20 cellular contexts compared by ENCODE assay signal in genomic region chr14:105150026-105150367, GRCh38. TPM values are rescaled to one million over a fixed set of nuclear protein-coding genes. Genes with fewer than 3 reads are reported as not detected.
DNase-seq lines count a peak whose midpoint lies in the region; ATAC-seq, FAIRE-seq and TF ChIP-seq lines count a peak whose summit lies in the region.
"Had no signal": no experiment of that assay in that cellular context is flagged by ENCODE, and none has a peak within 500 bp of the region (broad histone marks: within the 10 kb centered on the region; RNA-seq: fewer than 3 reads in every experiment).

No MANE protein-coding gene starts in this region.

- WGBS in small intestine, 3 donors = 79 to 88% (median 88%) methylated on average over 2 to 4 of the region's 4 CpGs

- H3K4me1 ChIP-seq in BLaER1 (peaks cover 60% of the 10 kb centered on the region), small intestine (ENCODE audit: control insufficient read depth in 2 of 2, insufficient read depth in 1 of 2, low read depth in 1 of 2, low read length in 1 of 2) (no peaks in the 10 kb centered on the region), BE2C (no peaks in the 10 kb centered on the region)
- H3K4me1 ChIP-seq: HAP-1 had no signal

- no peak for TF ChIP-seq CTCF in nephron progenitor cell (IDR thresholded peaks at IDR 0.05)
- TF ChIP-seq CTCF in BE2C (IDR thresholded peaks at IDR 0.05; ENCODE audit: low read depth, low read length) = no peak

- no peak overlapping the region for H3K27ac Mint-ChIP-seq in nephron progenitor cell
- H3K27ac Mint-ChIP-seq: CD14-positive monocyte; CD4-positive, alpha-beta T cell; CD8-positive, alpha-beta memory T cell; GM23338; HFFc6 had no signal

- H3K27me3 ChIP-seq in BLaER1 (no peaks in the 10 kb centered on the region), H7 (ENCODE audit: control insufficient read depth, insufficient read depth, low read length) (no peaks in the 10 kb centered on the region), small intestine (ENCODE audit: control insufficient read depth in 2 of 2, insufficient read depth in 2 of 2, low read length in 2 of 2) (no peaks in the 10 kb centered on the region), BE2C (no peaks in the 10 kb centered on the region)

- H3K4me3 Mint-ChIP-seq in nephron progenitor cell = no peak overlapping the region
- H3K4me3 Mint-ChIP-seq: CD14-positive monocyte; CD4-positive, alpha-beta T cell; CD8-positive, alpha-beta memory T cell; GM23338; HFFc6 had no signal

- H3K4me3 ChIP-seq in BLaER1 = no peak overlapping the region
- no peak overlapping the region for H3K4me3 ChIP-seq in H7 (ENCODE audit: insufficient read depth, low read depth, low read length)
- no peak overlapping the region for H3K4me3 ChIP-seq in small intestine (ENCODE audit: low read depth in 1 of 2, low read length in 2 of 2)
- H3K4me3 ChIP-seq in BE2C (ENCODE audit: low read depth, low read length) = no peak overlapping the region
- H3K4me3 ChIP-seq: BLaER1 treated with 17β-estradiol and CSF1 and Interleukin-3, amounts not matched to agents 10 nM and 100 nM; GM12878; GM23338; HAP-1 had no signal

- H4K20me1 ChIP-seq in BLaER1 = peaks cover 67% of the 10 kb centered on the region

- H3K9me3 ChIP-seq in BLaER1 = no peaks in the 10 kb centered on the region
- H3K9me3 ChIP-seq in small intestine (ENCODE audit: control insufficient read depth, low read depth) = no peaks in the 10 kb centered on the region
- H3K9me3 ChIP-seq in BE2C = no peaks in the 10 kb centered on the region
- H3K9me3 ChIP-seq: BLaER1 treated with 17β-estradiol and CSF1 and Interleukin-3, amounts not matched to agents 10 nM and 100 nM; HAP-1 had no signal

- ATAC-seq in GM18502 (IDR thresholded peaks at IDR 0.05; ENCODE audit: poor library complexity, unreplicated experiment) = no peak
- ATAC-seq: GM12878, GM23338 had no signal

- peaks cover 78% of the 10 kb centered on the region for H3K36me3 ChIP-seq in BLaER1
- no peaks in the 10 kb centered on the region for H3K36me3 ChIP-seq in H7 (replicated peaks; ENCODE audit: control insufficient read depth, insufficient read depth, low read length)
- H3K36me3 ChIP-seq in small intestine (ENCODE audit: control insufficient read depth in 2 of 2, insufficient read depth in 2 of 2, low read length in 2 of 2) = no peaks in the 10 kb centered on the region
- H3K36me3 ChIP-seq in BE2C = no peaks in the 10 kb centered on the region

- no peaks in the 10 kb centered on the region for H3K27me3 Mint-ChIP-seq in nephron progenitor cell (ENCODE audit: low read depth, poor library complexity)
- H3K27me3 Mint-ChIP-seq: CD4-positive, alpha-beta T cell had no signal

- DNase-seq in H7 (peak; percentile 62), nephron progenitor cell (peak; percentile 2), small intestine (no peak), BE2C (no peak)
- DNase-seq: DMS 273 treated with DMSO at 0.1 percent for 48 hours, DMS79, EL, GDM1, HFFc6 had no signal

- no peaks in the 10 kb centered on the region for H3K36me3 Mint-ChIP-seq in nephron progenitor cell (ENCODE audit: low read depth)
- H3K36me3 Mint-ChIP-seq: CD14-positive monocyte; CD8-positive, alpha-beta memory T cell had no signal

- no peak overlapping the region for H3K27ac ChIP-seq in BLaER1
- H3K27ac ChIP-seq in small intestine (ENCODE audit: low read depth in 1 of 2, low read length in 1 of 2) = no peak overlapping the region
- H3K27ac ChIP-seq: BLaER1 treated with 17β-estradiol and CSF1 and Interleukin-3, amounts not matched to agents 10 nM and 100 nM had no signal

- FAIRE-seq in small intestine (lab: Jason Lieb, UNC) = no peak
- FAIRE-seq: D721Med, GM12878, GM18507 had no signal

- no peak overlapping the region for H3K9ac ChIP-seq in BLaER1
- H3K9ac ChIP-seq: BLaER1 treated with 17β-estradiol and CSF1 and Interleukin-3, amounts not matched to agents 10 nM and 100 nM had no signal

- H3K9me3 Mint-ChIP-seq in nephron progenitor cell = no peaks in the 10 kb centered on the region
- H3K9me3 Mint-ChIP-seq: CD4-positive, alpha-beta T cell; CD8-positive, alpha-beta memory T cell; GM23338; HFFc6 had no signal

- H3K4me2 ChIP-seq in BLaER1 = peak overlapping the region; percentile 19; the same call in 1 of the 2 replicates
- H3K4me2 ChIP-seq: BLaER1 treated with 17β-estradiol and CSF1 and Interleukin-3, amounts not matched to agents 10 nM and 100 nM; GM23338 had no signal

- H3K4me1 Mint-ChIP-seq in nephron progenitor cell = no peaks in the 10 kb centered on the region
- H3K4me1 Mint-ChIP-seq: CD14-positive monocyte; CD8-positive, alpha-beta memory T cell; GM23338 had no signal

RNA-seq across cellular contexts. Expression of gene JAG2, which starts 18.6 kb away (rescaled TPM):
- 13.0 and 17.9 TPM in 2 replicates for total RNA-seq in H7 (2014; rRNA removed; shearing (Covaris generic))
- polyA plus RNA-seq in small intestine = 10 to 100 TPM in 1 of 3 donors, 1 to 10 TPM in 2; 2.0 to 15.1 (median 2.2) TPM
- polyA plus RNA-seq in BE2C (2012; ENCODE audit: insufficient read depth, insufficient read length, low read depth) = 15.9 TPM
- polyA plus RNA-seq: CD14-positive monocyte had no signal

RNA-seq across cellular contexts. Expression of gene NUDT14, which starts 31.1 kb away (rescaled TPM):
- total RNA-seq in H7 (2014; rRNA removed; shearing (Covaris generic)) = 30.4 and 33.6 TPM in 2 replicates
- 10 to 100 TPM; 25.9 to 61.1 (median 42.4) TPM for polyA plus RNA-seq in small intestine
- polyA plus RNA-seq in BE2C (2012; ENCODE audit: insufficient read depth, insufficient read length, low read depth) = 7.4 TPM

Comparison
In these comparisons a context has a peak if more than half of its experiments do, and no peak if none do; other contexts are left out.
1. DNase-seq: peak in H7 (single experiment) and nephron progenitor cell (single experiment); none in small intestine (single experiment) and BE2C (single experiment).